ENCODE assay signal across 8 cellular contexts in genomic region chrX:119721926-119722325, GRCh38. TPM values are rescaled to one million over a fixed set of nuclear protein-coding genes. Genes with fewer than 3 reads are reported as not detected.
"Had no signal": no experiment of that assay in that cellular context is flagged by ENCODE, and none has a peak within 500 bp of the region (broad histone marks: within the 10 kb centered on the region; RNA-seq: fewer than 3 reads in every experiment).

No MANE protein-coding gene starts in this region.

- FAIRE-seq: G401.6, GM12878, GM12892, GM18507, GM19239 had no signal

- H3K4me3 ChIP-seq: GM12878 had no signal

- DNase-seq: GDM1, GF-D8 had no signal

- ATAC-seq: GM12878 had no signal

RNA-seq across cellular contexts. Expression of gene SOWAHD, which starts 36.5 kb away (rescaled TPM):
- total RNA-seq: G401 had no signal
